Comparison of ENCODE assay signal across 14 cellular contexts in the genomic region with DNA sequence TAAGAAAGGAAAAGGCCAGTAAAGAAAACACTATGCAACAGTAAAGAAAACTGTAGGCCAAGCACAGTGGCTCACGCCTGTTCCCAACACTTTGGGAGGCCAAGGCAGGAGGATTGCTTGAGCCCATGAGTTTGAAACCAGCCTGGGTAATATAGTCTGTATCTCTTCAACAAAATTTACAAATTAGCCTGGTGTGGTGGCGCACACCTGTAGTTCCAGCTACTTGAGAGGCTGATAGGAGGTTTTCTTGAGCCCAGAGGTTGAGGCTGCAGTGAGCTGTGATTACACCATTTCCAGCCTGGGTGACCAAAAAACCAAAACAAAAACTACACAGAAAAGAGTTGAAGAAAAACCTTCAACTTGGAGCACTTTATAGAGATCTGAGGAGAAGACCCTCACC. TPM values are rescaled to one million over a fixed set of nuclear protein-coding genes. Genes with fewer than 3 reads are reported as not detected.
DNase-seq lines count a peak whose midpoint lies in the region; ATAC-seq, FAIRE-seq and TF ChIP-seq lines count a peak whose summit lies in the region.
"Had no signal": no experiment of that assay in that cellular context is flagged by ENCODE, and none has a peak within 500 bp of the region (broad histone marks: within the 10 kb centered on the region; RNA-seq: fewer than 3 reads in every experiment).

No MANE protein-coding gene starts in this region.

- H3K9ac ChIP-seq in HCT116 (ENCODE audit: low read length) (no peak overlapping the region), astrocyte (ENCODE audit: low read length) (peak overlapping the region; percentile 78)

- POLR2A ChIA-PET in HCT116 (lab: Charles Lee), result no interaction called here

- intact Hi-C loops in HCT116 (cut with micrococcal nuclease) (no loop called here), right lobe of liver (cut with DNase I) (no loop called here)
- intact Hi-C loops in activated naive CD4-positive, alpha-beta T cell treated with anti-CD3 and anti-CD28 coated beads for 36 hours (cut with micrococcal nuclease), result no loop called here

- TF ChIP-seq EP300 in suprapubic skin (IDR thresholded peaks at IDR 0.05), result no peak

- H3K27me3 Mint-ChIP-seq in astrocyte (ENCODE audit: low read depth, unreplicated experiment), result no peaks in the 10 kb centered on the region
- H3K27me3 Mint-ChIP-seq in activated naive CD4-positive, alpha-beta T cell treated with anti-CD3 and anti-CD28 coated beads for 36 hours (ENCODE audit: low read depth), result no peaks in the 10 kb centered on the region
- H3K27me3 Mint-ChIP-seq: stimulated activated naive CD8-positive, alpha-beta T cell treated with anti-CD3 and anti-CD28 coated beads, Interleukin-15, Interleukin-2, amounts not matched to agents 100 ng/mL and 50 ng/mL, for 24 hours had no signal

- H3K27ac Mint-ChIP-seq in astrocyte (ENCODE audit: unreplicated experiment), result peak overlapping the region; percentile 41
- no peak overlapping the region for H3K27ac Mint-ChIP-seq in activated naive CD4-positive, alpha-beta T cell treated with anti-CD3 and anti-CD28 coated beads for 36 hours
- H3K27ac Mint-ChIP-seq: activated T-helper 1 cell treated with anti-CD3 and anti-CD28 coated beads, Interleukin-12 subunit alpha, Interleukin-12 subunit beta, Interleukin-2, Interleukin-4 antibody, amounts not matched to agents 30 ng/mL and 10 ng/mL and 1 ng/mL, durations not matched to agents 14 hours and 24 hours and 36 hours had no signal

- H3K4me3 ChIP-seq in HCT116 (replicated peaks in 1 of 2; ENCODE audit: low read depth in 1 of 2, low read length in 2 of 2), result no peak overlapping the region
- no peak overlapping the region for H3K4me3 ChIP-seq in astrocyte (ENCODE audit: insufficient read depth, low read depth, low read length)
- no peak overlapping the region for H3K4me3 ChIP-seq in right lobe of liver
- H3K4me3 ChIP-seq in suprapubic skin, result no peak overlapping the region
- H3K4me3 ChIP-seq: left lung had no signal

- ATAC-seq in HCT116 (no peak), right lobe of liver (no peak), HG03460 (IDR thresholded peaks at IDR 0.05; ENCODE audit: unreplicated experiment) (no peak)

- H2AFZ ChIP-seq in HCT116 (ENCODE audit: low read depth, low read length, poor library complexity, severe bottlenecking) (no peak overlapping the region), astrocyte (ENCODE audit: low read depth, low read length) (no peak overlapping the region)

- TF ChIP-seq POLR2A in HCT116 (IDR thresholded peaks at IDR 0.05; ENCODE audit: borderline replicate concordance, extremely low read depth, insufficient read depth, insufficient read length), result no peak
- TF ChIP-seq POLR2A in right lobe of liver (IDR thresholded peaks at IDR 0.05), result no peak
- no peak for TF ChIP-seq POLR2A in suprapubic skin (IDR thresholded peaks at IDR 0.05)

- peaks cover 26 to 65% of the 10 kb centered on the region in 2 experiments for H3K4me1 ChIP-seq in HCT116 (ENCODE audit: control insufficient read depth in 1 of 2, insufficient read depth in 2 of 2, low read length in 2 of 2)
- H3K4me1 ChIP-seq in astrocyte (ENCODE audit: insufficient read depth, low read length), result peaks cover 10% of the 10 kb centered on the region
- peaks cover 0 to 47% (median 18%) of the 10 kb centered on the region in 4 donors for H3K4me1 ChIP-seq in right lobe of liver
- H3K4me1 ChIP-seq in suprapubic skin, result peaks cover 21% of the 10 kb centered on the region

- no peak for TF ChIP-seq RAD21 in HCT116 (IDR thresholded peaks at IDR 0.05; ENCODE audit: low read depth)

- DNase-seq in HCT116 (ENCODE audit: low read depth, low spot score) (no peak), astrocyte (ENCODE audit: low read depth) (no peak), right lobe of liver (peak in 1 of 3 donors; percentile 5), suprapubic skin (ENCODE audit: low spot score in 2 of 2) (no peak), mesenteric fat pad (ENCODE audit: low spot score) (no peak)
- DNase-seq in activated naive CD4-positive, alpha-beta T cell treated with anti-CD3 and anti-CD28 coated beads for 36 hours, result no peak
- DNase-seq in activated CD4-positive, CD25-positive, alpha-beta regulatory T cell (lab: John Stamatoyannopoulos, UW), result no peak
- DNase-seq: left lung, NCI-H187 treated with DMSO at 0.1 percent for 48 hours, NCI-H510A, SHP77 had no signal

- no peaks in the 10 kb centered on the region; the same call in 1 of the 2 replicates for H4K20me1 ChIP-seq in HCT116 (ENCODE audit: insufficient read depth)
- H4K20me1 ChIP-seq in astrocyte (ENCODE audit: insufficient read depth, low read length), result no peaks in the 10 kb centered on the region

- peaks cover 1% of the 10 kb centered on the region for H3K36me3 Mint-ChIP-seq in astrocyte (ENCODE audit: low read depth, unreplicated experiment)
- H3K36me3 Mint-ChIP-seq in activated naive CD4-positive, alpha-beta T cell treated with anti-CD3 and anti-CD28 coated beads for 36 hours (ENCODE audit: low read depth), result peaks cover 7% of the 10 kb centered on the region

- H3K9me3 ChIP-seq in HCT116 (ENCODE audit: control insufficient read depth in 1 of 2, insufficient read depth in 1 of 2, low read depth in 1 of 2, low read length in 2 of 2) (no peaks in the 10 kb centered on the region), astrocyte (ENCODE audit: insufficient read depth, low read depth, low read length) (no peaks in the 10 kb centered on the region), right lobe of liver (no peaks in the 10 kb centered on the region), suprapubic skin (no peaks in the 10 kb centered on the region)
- H3K9me3 ChIP-seq: left lung had no signal

- no peak for FAIRE-seq in astrocyte (lab: Jason Lieb, UNC)

- H3K36me3 ChIP-seq in HCT116 (ENCODE audit: control insufficient read depth in 1 of 2, insufficient read depth in 2 of 2, low read length in 2 of 2) (peaks cover 0 to 4% of the 10 kb centered on the region in 2 experiments; a peak in 1 of 4 replicates), astrocyte (ENCODE audit: insufficient read depth, low read length) (no peaks in the 10 kb centered on the region), right lobe of liver (no peaks in the 10 kb centered on the region), suprapubic skin (no peaks in the 10 kb centered on the region)
- H3K36me3 ChIP-seq: left lung had no signal

- no peaks in the 10 kb centered on the region for H3K9me2 ChIP-seq in HCT116 (ENCODE audit: insufficient read depth)

- 94% methylated on average over 2 of the region's 2 CpGs for WGBS in right lobe of liver (ENCODE audit: insufficient coverage, low coverage, low lambda C conversion rate, missing lambda C conversion rate)
- 92% methylated on average over 2 of the region's 2 CpGs for WGBS in suprapubic skin

- no peaks in the 10 kb centered on the region for H3K9me3 Mint-ChIP-seq in astrocyte (ENCODE audit: unreplicated experiment)
- no peaks in the 10 kb centered on the region for H3K9me3 Mint-ChIP-seq in activated naive CD4-positive, alpha-beta T cell treated with anti-CD3 and anti-CD28 coated beads for 36 hours
- H3K9me3 Mint-ChIP-seq: stimulated activated naive CD8-positive, alpha-beta T cell treated with anti-CD3 and anti-CD28 coated beads, Interleukin-15, Interleukin-2, amounts not matched to agents 100 ng/mL and 50 ng/mL, for 24 hours had no signal

- H3K27ac ChIP-seq in HCT116 (ENCODE audit: low read depth, low read length) (no peak overlapping the region), astrocyte (ENCODE audit: low read depth, low read length) (peak overlapping the region; percentile 80), right lobe of liver (peak overlapping the region; percentile 81 to 89 (median 84)), suprapubic skin (peak overlapping the region; percentile 87)

- H3K4me3 Mint-ChIP-seq in astrocyte (ENCODE audit: unreplicated experiment), result no peak overlapping the region
- no peak overlapping the region for H3K4me3 Mint-ChIP-seq in activated naive CD4-positive, alpha-beta T cell treated with anti-CD3 and anti-CD28 coated beads for 36 hours
- H3K4me3 Mint-ChIP-seq: activated T-helper 1 cell treated with anti-CD3 and anti-CD28 coated beads, Interleukin-12 subunit alpha, Interleukin-12 subunit beta, Interleukin-2, Interleukin-4 antibody, amounts not matched to agents 30 ng/mL and 10 ng/mL and 1 ng/mL, durations not matched to agents 14 hours and 24 hours and 36 hours; stimulated activated naive CD8-positive, alpha-beta T cell treated with anti-CD3 and anti-CD28 coated beads, Interleukin-15, Interleukin-2, amounts not matched to agents 100 ng/mL and 50 ng/mL, for 24 hours had no signal

- TF ChIP-seq CTCF in HCT116 (IDR thresholded peaks at IDR 0.05 in 2 of 3, conservative IDR thresholded peaks at IDR 0.05 in 1 of 3; ENCODE audit: borderline replicate concordance in 1 of 3, insufficient read depth in 1 of 3, low read depth in 2 of 3, low read length in 2 of 3) (no peak), astrocyte (IDR thresholded peaks at IDR 0.05; ENCODE audit: insufficient read depth, low read depth, low read length) (no peak), right lobe of liver (IDR thresholded peaks at IDR 0.05) (no peak), suprapubic skin (IDR thresholded peaks at IDR 0.05) (no peak)

- H3K27me3 ChIP-seq in HCT116 (ENCODE audit: insufficient read depth, low read length) (no peaks in the 10 kb centered on the region), astrocyte (ENCODE audit: insufficient read depth, low read length) (no peaks in the 10 kb centered on the region), right lobe of liver (no peaks in the 10 kb centered on the region), suprapubic skin (no peaks in the 10 kb centered on the region)
- H3K27me3 ChIP-seq: left lung had no signal

- BruUV-seq in HCT116 (replicated peaks; lab: Mats Ljungman, UMichigan), result no TSS peak

- CTCF ChIA-PET in HCT116 (lab: Charles Lee), result no interaction called here
- CTCF ChIA-PET in activated naive CD4-positive, alpha-beta T cell treated with anti-CD3 and anti-CD28 coated beads for 36 hours (lab: Charles Lee), result no interaction called here

- peaks cover 70% of the 10 kb centered on the region for H3K79me2 ChIP-seq in HCT116 (ENCODE audit: insufficient read depth, low read length)
- H3K79me2 ChIP-seq in astrocyte (ENCODE audit: insufficient read depth, low read length), result peaks cover 7% of the 10 kb centered on the region

- H3K4me1 Mint-ChIP-seq in astrocyte (ENCODE audit: low read depth, unreplicated experiment), result peaks cover 10% of the 10 kb centered on the region
- H3K4me1 Mint-ChIP-seq in activated naive CD4-positive, alpha-beta T cell treated with anti-CD3 and anti-CD28 coated beads for 36 hours (ENCODE audit: low read depth), result peaks cover 10% of the 10 kb centered on the region

- H3K4me2 ChIP-seq in HCT116 (ENCODE audit: low read length) (peak overlapping the region; percentile 25; the same call in 1 of the 2 replicates), astrocyte (ENCODE audit: low read length) (no peak overlapping the region)

- RAD21 ChIA-PET in HCT116 (lab: Charles Lee; ENCODE audit: low non-redundant PET in 1 of 2, low total read pairs in 2 of 2, uncharacterized antibody in 2 of 2, unreplicated experiment in 2 of 2), result no interaction called here

RNA-seq across cellular contexts. Expression of a gene that starts 31.8 kb away (rescaled TPM):
- total RNA-seq in HCT116 (2021; ENCODE audit: unreplicated experiment) (99.9 TPM), astrocyte (64.3 and 84.3 TPM in 2 replicates), right lobe of liver (10 to 100 TPM; 54.5 to 92.5 (median 65.2) TPM), suprapubic skin (100 to 1,000 TPM in 1 of 4 donors, 10 to 100 TPM in 3; 42.1 to 102 (median 76.6) TPM), mesenteric fat pad (63.7 TPM)
- 45.8 and 46.7 TPM in 2 replicates for polyA plus RNA-seq in HCT116 (2012)
- total RNA-seq in activated naive CD4-positive, alpha-beta T cell treated with anti-CD3 and anti-CD28 coated beads for 36 hours, result 1 to 10 TPM; 6.9 to 8.2 TPM

RNA-seq across cellular contexts. Expression of a gene that starts 52.4 kb away (rescaled TPM):
- total RNA-seq in HCT116 (2021; ENCODE audit: unreplicated experiment), result 1.5 TPM
- polyA plus RNA-seq in HCT116 (2012), result 0.42 and 0.46 TPM in 2 replicates
- total RNA-seq in astrocyte, result 0.75 and 0.86 TPM in 2 replicates
- under 1 TPM; 0.31 to 0.68 (median 0.50) TPM for total RNA-seq in right lobe of liver
- under 1 TPM; 0.04 to 0.59 (median 0.15) TPM for total RNA-seq in suprapubic skin
- under 1 TPM; 0.12 to 0.20 TPM for total RNA-seq in activated naive CD4-positive, alpha-beta T cell treated with anti-CD3 and anti-CD28 coated beads for 36 hours
- total RNA-seq in mesenteric fat pad, result 0.16 TPM
